1 cellular context compared by ENCODE assay signal in the genomic region with DNA sequence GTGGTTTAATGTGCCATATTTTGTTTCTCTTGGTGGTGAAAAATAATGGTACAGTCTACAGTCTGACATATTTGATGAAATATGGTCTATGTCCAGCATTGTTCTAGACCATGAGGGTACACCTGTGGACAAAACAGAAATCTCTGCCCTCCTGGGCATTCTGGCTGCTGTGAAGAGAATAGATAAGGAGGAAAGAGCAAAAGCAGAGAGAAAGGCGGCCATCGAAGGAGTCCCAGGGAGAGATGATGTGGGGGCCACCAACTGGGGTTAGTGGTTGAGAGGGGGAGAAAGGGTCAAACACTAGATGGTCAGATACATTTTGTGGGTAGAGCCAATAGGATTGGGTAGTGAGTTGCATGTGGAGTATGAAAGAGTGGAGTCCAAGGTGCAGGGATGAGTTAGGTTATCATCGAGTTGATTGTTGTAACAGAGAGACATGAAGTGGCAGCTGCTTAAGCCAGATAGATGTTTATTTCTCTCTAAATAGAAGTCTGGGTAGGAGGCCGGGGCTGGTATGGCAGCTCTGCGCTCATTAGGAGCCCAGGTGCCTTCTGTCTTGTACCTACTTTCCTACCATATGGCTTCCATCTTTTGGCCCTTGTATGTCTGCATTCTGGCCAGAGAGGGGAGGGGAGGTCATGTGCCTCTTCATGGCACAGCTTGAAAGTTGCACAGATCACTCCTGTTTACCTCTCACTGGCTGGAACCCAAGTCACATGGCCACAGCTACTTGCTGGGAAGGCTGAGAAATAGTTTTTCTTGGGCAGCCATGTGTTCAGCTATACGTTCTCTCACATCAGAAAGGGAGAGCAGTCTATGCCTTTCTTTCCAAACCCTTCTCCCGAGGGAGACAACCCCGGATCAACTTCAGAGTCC.
TF ChIP-seq lines count a peak whose summit lies in the region.

No MANE protein-coding gene starts in this region.

TF ChIP-seq in K562, 482 proteins besides CTCF, POLR2A, EP300 and RAD21 (continued from another document):
- TF ChIP-seq, protein P1, sequence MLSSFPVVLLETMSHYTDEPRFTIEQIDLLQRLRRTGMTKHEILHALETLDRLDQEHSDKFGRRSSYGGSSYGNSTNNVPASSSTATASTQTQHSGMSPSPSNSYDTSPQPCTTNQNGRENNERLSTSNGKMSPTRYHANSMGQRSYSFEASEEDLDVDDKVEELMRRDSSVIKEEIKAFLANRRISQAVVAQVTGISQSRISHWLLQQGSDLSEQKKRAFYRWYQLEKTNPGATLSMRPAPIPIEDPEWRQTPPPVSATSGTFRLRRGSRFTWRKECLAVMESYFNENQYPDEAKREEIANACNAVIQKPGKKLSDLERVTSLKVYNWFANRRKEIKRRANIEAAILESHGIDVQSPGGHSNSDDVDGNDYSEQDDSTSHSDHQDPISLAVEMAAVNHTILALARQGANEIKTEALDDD (IDR thresholded peaks at IDR 0.05): no peak
- peak; percentile 69 for TF ChIP-seq EHMT2 (IDR thresholded peaks at IDR 0.05)
- peak; percentile 63 for TF ChIP-seq GATA2 (CRISPR knock-in tag; IDR thresholded peaks at IDR 0.05)
- TF ChIP-seq L3MBTL2 (IDR thresholded peaks at IDR 0.05): 0 out of 2 replicates have a peak, but pooled peaks have one; percentile 46
- TF ChIP-seq ZSCAN32 (CRISPR knock-in tag; IDR thresholded peaks at IDR 0.05): no peak
- TF ChIP-seq XRCC3 (IDR thresholded peaks at IDR 0.05): no peak
- no peak for TF ChIP-seq TAF1 (IDR thresholded peaks at IDR 0.05; ENCODE audit: control insufficient read depth, extremely low read depth, insufficient read depth, low read length, severe bottlenecking)
- TF ChIP-seq, protein P2, sequence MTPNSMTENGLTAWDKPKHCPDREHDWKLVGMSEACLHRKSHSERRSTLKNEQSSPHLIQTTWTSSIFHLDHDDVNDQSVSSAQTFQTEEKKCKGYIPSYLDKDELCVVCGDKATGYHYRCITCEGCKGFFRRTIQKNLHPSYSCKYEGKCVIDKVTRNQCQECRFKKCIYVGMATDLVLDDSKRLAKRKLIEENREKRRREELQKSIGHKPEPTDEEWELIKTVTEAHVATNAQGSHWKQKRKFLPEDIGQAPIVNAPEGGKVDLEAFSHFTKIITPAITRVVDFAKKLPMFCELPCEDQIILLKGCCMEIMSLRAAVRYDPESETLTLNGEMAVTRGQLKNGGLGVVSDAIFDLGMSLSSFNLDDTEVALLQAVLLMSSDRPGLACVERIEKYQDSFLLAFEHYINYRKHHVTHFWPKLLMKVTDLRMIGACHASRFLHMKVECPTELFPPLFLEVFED (CRISPR knock-in tag; conservative IDR thresholded peaks at IDR 0.05): 0 out of 2 replicates have a peak, but pooled peaks have one; percentile 11
- TF ChIP-seq RAD51 (IDR thresholded peaks at IDR 0.05; ENCODE audit: borderline replicate concordance, low read depth): peak; percentile 90
- TF ChIP-seq, protein P3, sequence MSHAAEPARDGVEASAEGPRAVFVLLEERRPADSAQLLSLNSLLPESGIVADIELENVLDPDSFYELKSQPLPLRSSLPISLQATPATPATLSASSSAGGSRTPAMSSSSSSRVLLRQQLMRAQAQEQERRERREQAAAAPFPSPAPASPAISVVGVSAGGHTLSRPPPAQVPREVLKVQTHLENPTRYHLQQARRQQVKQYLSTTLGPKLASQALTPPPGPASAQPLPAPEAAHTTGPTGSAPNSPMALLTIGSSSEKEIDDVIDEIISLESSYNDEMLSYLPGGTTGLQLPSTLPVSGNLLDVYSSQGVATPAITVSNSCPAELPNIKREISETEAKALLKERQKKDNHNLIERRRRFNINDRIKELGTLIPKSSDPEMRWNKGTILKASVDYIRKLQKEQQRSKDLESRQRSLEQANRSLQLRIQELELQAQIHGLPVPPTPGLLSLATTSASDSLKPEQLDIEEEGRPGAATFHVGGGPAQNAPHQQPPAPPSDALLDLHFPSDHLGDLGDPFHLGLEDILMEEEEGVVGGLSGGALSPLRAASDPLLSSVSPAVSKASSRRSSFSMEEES (CRISPR knock-in tag; IDR thresholded peaks at IDR 0.05): peak; percentile 31
- no peak for TF ChIP-seq KDM2B (CRISPR knock-in tag; IDR thresholded peaks at IDR 0.05)
- TF ChIP-seq RFX1 (IDR thresholded peaks at IDR 0.05): no peak
- TF ChIP-seq ETV6 (IDR thresholded peaks at IDR 0.05; ENCODE audit: borderline replicate concordance in 1 of 2, low read depth in 2 of 2, low read length in 1 of 2): no peak
- TF ChIP-seq ETV6 (CRISPR knock-in tag; IDR thresholded peaks at IDR 0.05; ENCODE audit: borderline replicate concordance): no peak
- TF ChIP-seq MECOM (CRISPR knock-in tag; IDR thresholded peaks at IDR 0.05): 0 out of 2 replicates have a peak, but pooled peaks have one; percentile 34
- peak; percentile 83 for TF ChIP-seq ARID1B (IDR thresholded peaks at IDR 0.05)
- TF ChIP-seq, protein P4, sequence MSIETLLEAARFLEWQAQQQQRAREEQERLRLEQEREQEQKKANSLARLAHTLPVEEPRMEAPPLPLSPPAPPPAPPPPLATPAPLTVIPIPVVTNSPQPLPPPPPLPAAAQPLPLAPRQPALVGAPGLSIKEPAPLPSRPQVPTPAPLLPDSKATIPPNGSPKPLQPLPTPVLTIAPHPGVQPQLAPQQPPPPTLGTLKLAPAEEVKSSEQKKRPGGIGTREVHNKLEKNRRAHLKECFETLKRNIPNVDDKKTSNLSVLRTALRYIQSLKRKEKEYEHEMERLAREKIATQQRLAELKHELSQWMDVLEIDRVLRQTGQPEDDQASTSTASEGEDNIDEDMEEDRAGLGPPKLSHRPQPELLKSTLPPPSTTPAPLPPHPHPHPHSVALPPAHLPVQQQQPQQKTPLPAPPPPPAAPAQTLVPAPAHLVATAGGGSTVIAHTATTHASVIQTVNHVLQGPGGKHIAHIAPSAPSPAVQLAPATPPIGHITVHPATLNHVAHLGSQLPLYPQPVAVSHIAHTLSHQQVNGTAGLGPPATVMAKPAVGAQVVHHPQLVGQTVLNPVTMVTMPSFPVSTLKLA (conservative IDR thresholded peaks at IDR 0.05): peak; percentile 67 to 81; a peak in 3 of 4 replicates
- TF ChIP-seq BRD9 (IDR thresholded peaks at IDR 0.05; ENCODE audit: low read depth, partially characterized antibody): no peak
- no peak for TF ChIP-seq PRMT5 (CRISPR knock-in tag; IDR thresholded peaks at IDR 0.05)
- TF ChIP-seq TAL1 (IDR thresholded peaks at IDR 0.05): peak; percentile 84
- TF ChIP-seq PHB2 (IDR thresholded peaks at IDR 0.05; ENCODE audit: low read depth): peak; percentile 45; the same call in 1 of the 2 replicates
- TF ChIP-seq, protein P5, sequence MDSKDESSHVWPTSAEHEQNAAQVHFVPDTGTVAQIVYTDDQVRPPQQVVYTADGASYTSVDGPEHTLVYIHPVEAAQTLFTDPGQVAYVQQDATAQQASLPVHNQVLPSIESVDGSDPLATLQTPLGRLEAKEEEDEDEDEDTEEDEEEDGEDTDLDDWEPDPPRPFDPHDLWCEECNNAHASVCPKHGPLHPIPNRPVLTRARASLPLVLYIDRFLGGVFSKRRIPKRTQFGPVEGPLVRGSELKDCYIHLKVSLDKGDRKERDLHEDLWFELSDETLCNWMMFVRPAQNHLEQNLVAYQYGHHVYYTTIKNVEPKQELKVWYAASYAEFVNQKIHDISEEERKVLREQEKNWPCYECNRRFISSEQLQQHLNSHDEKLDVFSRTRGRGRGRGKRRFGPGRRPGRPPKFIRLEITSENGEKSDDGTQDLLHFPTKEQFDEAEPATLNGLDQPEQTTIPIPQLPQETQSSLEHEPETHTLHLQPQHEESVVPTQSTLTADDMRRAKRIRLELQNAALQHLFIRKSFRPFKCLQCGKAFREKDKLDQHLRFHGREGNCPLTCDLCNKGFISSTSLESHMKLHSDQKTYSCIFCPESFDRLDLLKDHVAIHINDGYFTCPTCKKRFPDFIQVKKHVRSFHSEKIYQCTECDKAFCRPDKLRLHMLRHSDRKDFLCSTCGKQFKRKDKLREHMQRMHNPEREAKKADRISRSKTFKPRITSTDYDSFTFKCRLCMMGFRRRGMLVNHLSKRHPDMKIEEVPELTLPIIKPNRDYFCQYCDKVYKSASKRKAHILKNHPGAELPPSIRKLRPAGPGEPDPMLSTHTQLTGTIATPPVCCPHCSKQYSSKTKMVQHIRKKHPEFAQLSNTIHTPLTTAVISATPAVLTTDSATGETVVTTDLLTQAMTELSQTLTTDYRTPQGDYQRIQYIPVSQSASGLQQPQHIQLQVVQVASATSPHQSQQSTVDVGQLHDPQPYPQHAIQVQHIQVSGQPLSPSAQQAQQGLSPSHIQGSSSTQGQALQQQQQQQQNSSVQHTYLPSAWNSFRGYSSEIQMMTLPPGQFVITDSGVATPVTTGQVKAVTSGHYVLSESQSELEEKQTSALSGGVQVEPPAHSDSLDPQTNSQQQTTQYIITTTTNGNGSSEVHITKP (IDR thresholded peaks at IDR 0.05; ENCODE audit: partially characterized antibody): peak; percentile 6
- TF ChIP-seq FOXK2 (conservative IDR thresholded peaks at IDR 0.05 in 1 of 2, IDR thresholded peaks at IDR 0.05 in 1 of 2; ENCODE audit: low read depth in 2 of 2): peak; percentile 96
- no peak for TF ChIP-seq HNRNPH1 (optimal IDR thresholded peaks at IDR 0.05; ENCODE audit: low read depth, low read length)
- TF ChIP-seq MIER1 (IDR thresholded peaks at IDR 0.05; ENCODE audit: low read depth): no peak
- TF ChIP-seq ZNF232 (CRISPR knock-in tag; IDR thresholded peaks at IDR 0.05): no peak
- TF ChIP-seq, protein P6, sequence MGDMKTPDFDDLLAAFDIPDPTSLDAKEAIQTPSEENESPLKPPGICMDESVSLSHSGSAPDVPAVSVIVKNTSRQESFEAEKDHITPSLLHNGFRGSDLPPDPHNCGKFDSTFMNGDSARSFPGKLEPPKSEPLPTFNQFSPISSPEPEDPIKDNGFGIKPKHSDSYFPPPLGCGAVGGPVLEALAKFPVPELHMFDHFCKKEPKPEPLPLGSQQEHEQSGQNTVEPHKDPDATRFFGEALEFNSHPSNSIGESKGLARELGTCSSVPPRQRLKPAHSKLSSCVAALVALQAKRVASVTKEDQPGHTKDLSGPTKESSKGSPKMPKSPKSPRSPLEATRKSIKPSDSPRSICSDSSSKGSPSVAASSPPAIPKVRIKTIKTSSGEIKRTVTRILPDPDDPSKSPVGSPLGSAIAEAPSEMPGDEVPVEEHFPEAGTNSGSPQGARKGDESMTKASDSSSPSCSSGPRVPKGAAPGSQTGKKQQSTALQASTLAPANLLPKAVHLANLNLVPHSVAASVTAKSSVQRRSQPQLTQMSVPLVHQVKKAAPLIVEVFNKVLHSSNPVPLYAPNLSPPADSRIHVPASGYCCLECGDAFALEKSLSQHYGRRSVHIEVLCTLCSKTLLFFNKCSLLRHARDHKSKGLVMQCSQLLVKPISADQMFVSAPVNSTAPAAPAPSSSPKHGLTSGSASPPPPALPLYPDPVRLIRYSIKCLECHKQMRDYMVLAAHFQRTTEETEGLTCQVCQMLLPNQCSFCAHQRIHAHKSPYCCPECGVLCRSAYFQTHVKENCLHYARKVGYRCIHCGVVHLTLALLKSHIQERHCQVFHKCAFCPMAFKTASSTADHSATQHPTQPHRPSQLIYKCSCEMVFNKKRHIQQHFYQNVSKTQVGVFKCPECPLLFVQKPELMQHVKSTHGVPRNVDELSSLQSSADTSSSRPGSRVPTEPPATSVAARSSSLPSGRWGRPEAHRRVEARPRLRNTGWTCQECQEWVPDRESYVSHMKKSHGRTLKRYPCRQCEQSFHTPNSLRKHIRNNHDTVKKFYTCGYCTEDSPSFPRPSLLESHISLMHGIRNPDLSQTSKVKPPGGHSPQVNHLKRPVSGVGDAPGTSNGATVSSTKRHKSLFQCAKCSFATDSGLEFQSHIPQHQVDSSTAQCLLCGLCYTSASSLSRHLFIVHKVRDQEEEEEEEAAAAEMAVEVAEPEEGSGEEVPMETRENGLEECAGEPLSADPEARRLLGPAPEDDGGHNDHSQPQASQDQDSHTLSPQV (IDR thresholded peaks at IDR 0.05): peak; percentile 55
- no peak for TF ChIP-seq GTF2A2 (tag; IDR thresholded peaks at IDR 0.05)
- TF ChIP-seq, protein P7, sequence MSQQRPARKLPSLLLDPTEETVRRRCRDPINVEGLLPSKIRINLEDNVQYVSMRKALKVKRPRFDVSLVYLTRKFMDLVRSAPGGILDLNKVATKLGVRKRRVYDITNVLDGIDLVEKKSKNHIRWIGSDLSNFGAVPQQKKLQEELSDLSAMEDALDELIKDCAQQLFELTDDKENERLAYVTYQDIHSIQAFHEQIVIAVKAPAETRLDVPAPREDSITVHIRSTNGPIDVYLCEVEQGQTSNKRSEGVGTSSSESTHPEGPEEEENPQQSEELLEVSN (IDR thresholded peaks at IDR 0.05; ENCODE audit: borderline replicate concordance in 1 of 2, extremely low read depth in 1 of 2, insufficient read depth in 1 of 2, insufficient read length in 1 of 2, low read depth in 1 of 2, low read length in 1 of 2, poor library complexity in 1 of 2, severe bottlenecking in 1 of 2): peak in 1 of 2 experiments; percentile 18
- no peak for TF ChIP-seq ZNF507 (tag; conservative IDR thresholded peaks at IDR 0.05)
- TF ChIP-seq, protein P8, sequence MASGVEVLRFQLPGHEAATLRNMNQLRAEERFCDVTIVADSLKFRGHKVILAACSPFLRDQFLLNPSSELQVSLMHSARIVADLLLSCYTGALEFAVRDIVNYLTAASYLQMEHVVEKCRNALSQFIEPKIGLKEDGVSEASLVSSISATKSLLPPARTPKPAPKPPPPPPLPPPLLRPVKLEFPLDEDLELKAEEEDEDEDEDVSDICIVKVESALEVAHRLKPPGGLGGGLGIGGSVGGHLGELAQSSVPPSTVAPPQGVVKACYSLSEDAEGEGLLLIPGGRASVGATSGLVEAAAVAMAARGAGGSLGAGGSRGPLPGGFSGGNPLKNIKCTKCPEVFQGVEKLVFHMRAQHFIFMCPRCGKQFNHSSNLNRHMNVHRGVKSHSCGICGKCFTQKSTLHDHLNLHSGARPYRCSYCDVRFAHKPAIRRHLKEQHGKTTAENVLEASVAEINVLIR (CRISPR knock-in tag; IDR thresholded peaks at IDR 0.05): no peak
- TF ChIP-seq ZNF445 (CRISPR knock-in tag; IDR thresholded peaks at IDR 0.05; ENCODE audit: low read depth): no peak
- TF ChIP-seq KDM1A (IDR thresholded peaks at IDR 0.05): peak; percentile 56 to 62; a peak in 3 of 4 replicates
- peak; percentile 77 for TF ChIP-seq NFIC (IDR thresholded peaks at IDR 0.05)
TF ChIP-seq in K562: peak in this region for 46.
